ENCODE assay signal across 26 cellular contexts in genomic region chr3:103613738-103614137, GRCh38.
"Had no signal": no experiment of that assay in that cellular context is flagged by ENCODE, and none has a peak within 500 bp of the region (broad histone marks: within the 10 kb centered on the region; RNA-seq: fewer than 3 reads in every experiment).

No MANE protein-coding gene starts in this region.

- H3K9me3 Mint-ChIP-seq: neural crest cell had no signal

- H3K9me3 ChIP-seq: neutrophil, pancreas, prostate gland, right lobe of liver, sigmoid colon, thoracic aorta, thyroid gland, tibial nerve, upper lobe of left lung, vagina had no signal

- H3K4me3 Mint-ChIP-seq: naive thymus-derived CD8-positive, alpha-beta T cell; natural killer cell treated with Interleukin-12 subunit alpha and Interleukin-12 subunit beta and Interleukin-15 and Interleukin-18, amount 100 ng/mL, for 72 hours; neural crest cell; stimulated activated effector memory CD8-positive, alpha-beta T cell treated with anti-CD3 and anti-CD28 coated beads, Interleukin-12 subunit alpha, Interleukin-12 subunit beta, amount 100 ng/mL, for 72 hours; stimulated activated naive B cell treated with anti-CD40 and anti-IgM and Interleukin-4, amounts not matched to agents 10 μg/mL and 1 μg/mL and 100 μg/mL, for 72 hours; stimulated activated naive CD8-positive, alpha-beta T cell treated with anti-CD3 and anti-CD28 coated beads, Interleukin-15, Interleukin-2, amounts not matched to agents 100 ng/mL and 50 ng/mL, for 24 hours had no signal

- H3K4me3 ChIP-seq: pancreas, prostate gland, right lobe of liver, sigmoid colon, stomach, thoracic aorta, thyroid gland, tibial nerve, upper lobe of left lung, vagina had no signal

- H3K27ac Mint-ChIP-seq: naive thymus-derived CD8-positive, alpha-beta T cell; natural killer cell treated with Interleukin-12 subunit alpha and Interleukin-12 subunit beta and Interleukin-15 and Interleukin-18, amount 100 ng/mL, for 72 hours; stimulated activated effector memory CD8-positive, alpha-beta T cell treated with anti-CD3 and anti-CD28 coated beads, Interleukin-12 subunit alpha, Interleukin-12 subunit beta, amount 100 ng/mL, for 72 hours; stimulated activated naive B cell treated with anti-CD40 and anti-IgM and Interleukin-4, amounts not matched to agents 10 μg/mL and 1 μg/mL and 100 μg/mL, for 72 hours; stimulated activated naive CD8-positive, alpha-beta T cell treated with anti-CD3 and anti-CD28 coated beads, Interleukin-15, Interleukin-2, amounts not matched to agents 100 ng/mL and 50 ng/mL, for 24 hours had no signal

- H3K36me3 Mint-ChIP-seq: naive thymus-derived CD8-positive, alpha-beta T cell; natural killer cell treated with Interleukin-12 subunit alpha and Interleukin-12 subunit beta and Interleukin-15 and Interleukin-18, amount 100 ng/mL, for 72 hours; stimulated activated effector memory CD8-positive, alpha-beta T cell treated with anti-CD3 and anti-CD28 coated beads, Interleukin-12 subunit alpha, Interleukin-12 subunit beta, amount 100 ng/mL, for 72 hours; stimulated activated naive B cell treated with anti-CD40 and anti-IgM and Interleukin-4, amounts not matched to agents 10 μg/mL and 1 μg/mL and 100 μg/mL, for 72 hours had no signal

- DNase-seq: naive thymus-derived CD8-positive, alpha-beta T cell; nucleus accumbens; pancreas; right cardiac atrium; right lobe of liver; sigmoid colon; small intestine; stimulated activated CD4-positive, alpha-beta T cell treated with anti-CD3 and anti-CD28 coated beads, Interleukin-15, amount 100 ng/mL, for 24 hours; stimulated activated CD4-positive, alpha-beta T cell treated with anti-CD3 and anti-CD28 coated beads, Interleukin-2, amount 100 ng/mL, for 24 hours; stimulated activated CD4-positive, alpha-beta T cell treated with anti-CD3 and anti-CD28 coated beads, Interleukin-2, amount 100 ng/mL, for 48 hours; stimulated activated CD4-positive, alpha-beta T cell treated with anti-CD3 and anti-CD28 coated beads, Interleukin-4, amount 100 ng/mL, for 24 hours; stimulated activated naive B cell treated with anti-CD40 and anti-IgM and Interleukin-4, amounts not matched to agents 10 μg/mL and 1 μg/mL and 100 μg/mL, for 72 hours; stimulated activated naive CD4-positive, alpha-beta T cell treated with Interleukin-2 at 50 U/mL for 16 hours; stomach; thyroid gland; trophoblast cell; upper lobe of left lung had no signal

- H3K27ac ChIP-seq: neutrophil, pancreas, prostate gland, right lobe of liver, sigmoid colon, stomach, thoracic aorta, thyroid gland, tibial nerve, upper lobe of left lung, vagina had no signal

- H3K36me3 ChIP-seq: neutrophil, pancreas, prostate gland, right lobe of liver, sigmoid colon, stomach, thoracic aorta, thyroid gland, tibial nerve, upper lobe of left lung, vagina had no signal

- H3K4me1 Mint-ChIP-seq: naive thymus-derived CD8-positive, alpha-beta T cell; neural crest cell; stimulated activated effector memory CD8-positive, alpha-beta T cell treated with anti-CD3 and anti-CD28 coated beads, Interleukin-12 subunit alpha, Interleukin-12 subunit beta, amount 100 ng/mL, for 72 hours; stimulated activated naive B cell treated with anti-CD40 and anti-IgM and Interleukin-4, amounts not matched to agents 10 μg/mL and 1 μg/mL and 100 μg/mL, for 72 hours had no signal

- H3K27me3 Mint-ChIP-seq: naive thymus-derived CD8-positive, alpha-beta T cell; natural killer cell treated with Interleukin-12 subunit alpha and Interleukin-12 subunit beta and Interleukin-15 and Interleukin-18, amount 100 ng/mL, for 72 hours; stimulated activated naive B cell treated with anti-CD40 and anti-IgM and Interleukin-4, amounts not matched to agents 10 μg/mL and 1 μg/mL and 100 μg/mL, for 72 hours; stimulated activated naive CD8-positive, alpha-beta T cell treated with anti-CD3 and anti-CD28 coated beads, Interleukin-15, Interleukin-2, amounts not matched to agents 100 ng/mL and 50 ng/mL, for 24 hours had no signal

- H3K27me3 ChIP-seq: neutrophil, pancreas, right lobe of liver, sigmoid colon, stomach, thyroid gland, tibial nerve, upper lobe of left lung, vagina had no signal
